In genomic region chr1:228275154-228275434, GRCh38 we compare ENCODE assay signal across 8 cellular contexts.
DNase-seq lines count a peak whose midpoint lies in the region; ATAC-seq and TF ChIP-seq lines count a peak whose summit lies in the region.

No MANE protein-coding gene starts in this region.

- 59% methylated on average over 8 of the region's 8 CpGs for WGBS in HUES64

- no TSS peak for BruUV-seq in A673 (replicated peaks; lab: Mats Ljungman, UMichigan)

- H3K4me3 ChIP-seq in A673 (ENCODE audit: low read depth, low read length, poor library complexity, severe bottlenecking), result peak overlapping the region; percentile 56
- peak overlapping the region; percentile 74 for H3K4me3 ChIP-seq in HUES64 (ENCODE audit: low read length)
- H3K4me3 ChIP-seq in duodenal mucosa (ENCODE audit: low read depth in 1 of 2, low read length in 2 of 2), result peak overlapping the region; percentile 67 to 76

- DNase-seq in A673 (ENCODE audit: low spot score), result no peak
- peak in 2 of 10 donors; percentile 21 to 22 for DNase-seq in naive thymus-derived CD8-positive, alpha-beta T cell
- no peak for DNase-seq in DMS153 treated with DMSO at 0.1 percent for 48 hours (lab: John Stamatoyannopoulos, UW; ENCODE audit: unreplicated experiment)
- no peak for DNase-seq in GM10266 (ENCODE audit: extremely low spot score)
- DNase-seq in retina, result no peak
- DNase-seq in COLO829 (ENCODE audit: low spot score), result no peak

- H3K4me1 ChIP-seq in A673 (ENCODE audit: insufficient read depth, low read length, poor library complexity, severe bottlenecking) (no peaks in the 10 kb centered on the region), HUES64 (ENCODE audit: insufficient read depth, low read length) (no peaks in the 10 kb centered on the region), duodenal mucosa (ENCODE audit: control insufficient read depth in 1 of 2, insufficient read depth in 2 of 2, low read length in 2 of 2) (peaks cover 0 to 7% of the 10 kb centered on the region in 2 donors)

- H3K9ac ChIP-seq in HUES64 (ENCODE audit: low read depth, low read length) (peak overlapping the region; percentile 76), duodenal mucosa (ENCODE audit: low read depth in 1 of 2, low read length in 2 of 2) (peak overlapping the region; percentile 42 to 64)

- no peaks in the 10 kb centered on the region for H3K9me3 ChIP-seq in A673 (ENCODE audit: low read depth, low read length, poor library complexity, severe bottlenecking)
- no peaks in the 10 kb centered on the region for H3K9me3 ChIP-seq in HUES64 (ENCODE audit: insufficient read depth, low read depth, low read length)
- H3K9me3 ChIP-seq in duodenal mucosa (ENCODE audit: control insufficient read depth in 1 of 2, low read length in 2 of 2), result no peaks in the 10 kb centered on the region

- no peaks in the 10 kb centered on the region for H3K27me3 ChIP-seq in A673 (replicated peaks; ENCODE audit: insufficient read depth, low read depth, low read length, poor library complexity)
- H3K27me3 ChIP-seq in HUES64 (ENCODE audit: insufficient read depth, low read length), result peaks cover 9% of the 10 kb centered on the region; the same call in 1 of the 2 replicates
- no peaks in the 10 kb centered on the region for H3K27me3 ChIP-seq in duodenal mucosa (ENCODE audit: control insufficient read depth in 1 of 2, insufficient read depth in 2 of 2, low read length in 2 of 2)

- H3K27me3 Mint-ChIP-seq in naive thymus-derived CD8-positive, alpha-beta T cell, result no peaks in the 10 kb centered on the region

- H3K4me1 Mint-ChIP-seq in naive thymus-derived CD8-positive, alpha-beta T cell, result peaks cover 9 to 31% (median 21%) of the 10 kb centered on the region in 4 donors

- peaks cover 0 to 6% (median 0%) of the 10 kb centered on the region in 3 donors for H3K36me3 Mint-ChIP-seq in naive thymus-derived CD8-positive, alpha-beta T cell

- ATAC-seq in naive thymus-derived CD8-positive, alpha-beta T cell, result peak in 1 of 2 donors; percentile 18

- TF ChIP-seq CTCF in A673 (conservative IDR thresholded peaks at IDR 0.05; ENCODE audit: low read depth, low read length), result no peak
- no peak for TF ChIP-seq CTCF in GM10266 (IDR thresholded peaks at IDR 0.05; ENCODE audit: control insufficient read depth, insufficient read depth, low read depth, missing control alignments)

- H3K27ac ChIP-seq in A673 (ENCODE audit: low read depth, low read length, poor library complexity, severe bottlenecking) (peak overlapping the region; percentile 81), HUES64 (ENCODE audit: low read depth, low read length) (no peak overlapping the region), duodenal mucosa (ENCODE audit: low read depth, low read length) (no peak overlapping the region)

- no peaks in the 10 kb centered on the region for H3K9me3 Mint-ChIP-seq in naive thymus-derived CD8-positive, alpha-beta T cell

- H3K27ac Mint-ChIP-seq in naive thymus-derived CD8-positive, alpha-beta T cell, result peak overlapping the region in 9 of 10 donors; percentile 48 to 92 (median 67)

- CTCF ChIA-PET in A673 (lab: Charles Lee), result no interaction called here

- intact Hi-C loops in A673 (cut with micrococcal nuclease; ENCODE audit: unreplicated experiment), result no loop called here

- peaks cover 4% of the 10 kb centered on the region for H3K36me3 ChIP-seq in A673 (ENCODE audit: insufficient read depth, low read length, poor library complexity, severe bottlenecking)
- H3K36me3 ChIP-seq in HUES64 (ENCODE audit: insufficient read depth, low read length), result peaks cover 16% of the 10 kb centered on the region
- peaks cover 0 to 5% of the 10 kb centered on the region in 2 donors for H3K36me3 ChIP-seq in duodenal mucosa (ENCODE audit: control insufficient read depth in 1 of 2, insufficient read depth in 2 of 2, low read length in 2 of 2)

- peak overlapping the region; percentile 76 to 90 (median 84) for H3K4me3 Mint-ChIP-seq in naive thymus-derived CD8-positive, alpha-beta T cell

- POLR2A ChIA-PET in A673 (lab: Charles Lee; ENCODE audit: low non-redundant PET), result no interaction called here
- POLR2A ChIA-PET in naive thymus-derived CD8-positive, alpha-beta T cell (lab: Charles Lee), result interaction anchor here (1.0 to 2.3 kb wide), 6 partner anchors 10 to 211 kb away, joined by 4 to 9 read pairs (median 4); partner anchors contain the start of genes GUK1, IBA57 and RNF187
